9 cellular contexts compared by ENCODE assay signal in the genomic region with DNA sequence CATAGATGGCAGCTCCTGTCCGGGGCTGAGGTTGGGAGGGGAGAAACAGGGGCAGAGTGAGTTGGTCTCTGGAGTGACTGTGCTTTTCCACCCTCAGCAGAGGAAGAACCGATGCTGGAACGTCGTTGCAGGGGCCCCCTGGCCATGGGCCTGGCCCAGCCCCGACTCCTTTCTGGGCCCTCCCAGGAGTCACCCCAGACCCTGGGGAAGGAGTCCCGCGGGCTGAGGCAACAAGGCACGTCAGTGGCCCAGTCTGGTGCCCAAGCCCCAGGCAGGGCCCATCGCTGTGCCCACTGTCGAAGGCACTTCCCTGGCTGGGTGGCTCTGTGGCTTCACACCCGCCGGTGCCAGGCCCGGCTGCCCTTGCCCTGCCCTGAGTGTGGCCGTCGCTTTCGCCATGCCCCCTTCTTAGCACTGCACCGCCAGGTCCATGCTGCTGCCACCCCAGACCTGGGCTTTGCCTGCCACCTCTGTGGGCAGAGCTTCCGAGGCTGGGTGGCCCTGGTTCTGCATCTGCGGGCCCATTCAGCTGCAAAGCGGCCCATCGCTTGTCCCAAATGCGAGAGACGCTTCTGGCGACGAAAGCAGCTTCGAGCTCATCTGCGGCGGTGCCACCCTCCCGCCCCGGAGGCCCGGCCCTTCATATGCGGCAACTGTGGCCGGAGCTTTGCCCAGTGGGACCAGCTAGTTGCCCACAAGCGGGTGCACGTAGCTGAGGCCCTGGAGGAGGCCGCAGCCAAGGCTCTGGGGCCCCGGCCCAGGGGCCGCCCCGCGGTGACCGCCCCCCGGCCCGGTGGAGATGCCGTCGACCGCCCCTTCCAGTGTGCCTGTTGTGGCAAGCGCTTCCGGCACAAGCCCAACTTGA. TPM values are rescaled to one million over a fixed set of nuclear protein-coding genes. Genes with fewer than 3 reads are reported as not detected.
A peak's percentile ranks its signal among the peaks of the same experiment; 100 is the strongest.
DNase-seq lines count a peak whose midpoint lies in the region; ATAC-seq, FAIRE-seq and TF ChIP-seq lines count a peak whose summit lies in the region.
"Had no signal": no experiment of that assay in that cellular context is flagged by ENCODE, and none has a peak within 500 bp of the region (broad histone marks: within the 10 kb centered on the region; RNA-seq: fewer than 3 reads in every experiment).

No MANE protein-coding gene starts in this region.

- 30 to 81% (median 40%) methylated on average over 46 to 48 of the region's 48 CpGs for WGBS in small intestine, 3 donors

- H3K27me3 ChIP-seq in Loucy (ENCODE audit: insufficient read depth, low read length, poor library complexity, severe bottlenecking): peaks cover 6% of the 10 kb centered on the region
- no peaks in the 10 kb centered on the region for H3K27me3 ChIP-seq in duodenal mucosa (ENCODE audit: control insufficient read depth in 1 of 2, insufficient read depth in 2 of 2, low read length in 2 of 2)
- no peaks in the 10 kb centered on the region for H3K27me3 ChIP-seq in small intestine (ENCODE audit: control insufficient read depth in 2 of 2, insufficient read depth in 2 of 2, low read length in 2 of 2)
- H3K27me3 ChIP-seq: suprapubic skin had no signal

- 0 out of 2 replicates have a peak, but pooled peaks cover 5% of the 10 kb centered on the region for H3F3A ChIP-seq in Loucy (ENCODE audit: low read depth)

- peak overlapping the region; percentile 89 for H3K4me2 ChIP-seq in Loucy (ENCODE audit: low read depth, low read length, poor library complexity, severe bottlenecking)

- peaks cover 51% of the 10 kb centered on the region for H4K20me1 ChIP-seq in Loucy (ENCODE audit: insufficient read depth, low read length, poor library complexity, severe bottlenecking)

- no peak for ATAC-seq in GM21825 (IDR thresholded peaks at IDR 0.05; ENCODE audit: unreplicated experiment)

- H3K36me3 ChIP-seq in Loucy (ENCODE audit: insufficient read depth, low read length) (peaks cover 19% of the 10 kb centered on the region; the same call in 1 of the 2 replicates), duodenal mucosa (ENCODE audit: control insufficient read depth in 1 of 2, insufficient read depth in 2 of 2, low read length in 2 of 2) (peaks cover 10 to 27% of the 10 kb centered on the region in 2 donors), small intestine (ENCODE audit: control insufficient read depth in 2 of 2, insufficient read depth in 2 of 2, low read length in 2 of 2) (peaks cover 0 to 20% of the 10 kb centered on the region in 2 donors)

- H3K27ac ChIP-seq in duodenal mucosa (ENCODE audit: low read depth, low read length) (no peak overlapping the region), small intestine (ENCODE audit: low read depth in 1 of 2, low read length in 1 of 2) (peak overlapping the region; percentile 0 to 98)
- H3K27ac ChIP-seq: suprapubic skin had no signal

- FAIRE-seq in small intestine (lab: Jason Lieb, UNC): no peak
- FAIRE-seq: endometrium had no signal

- no peak overlapping the region for H2AFZ ChIP-seq in Loucy (ENCODE audit: low read length)

- H3K4me3 ChIP-seq in Loucy (ENCODE audit: low read length, poor library complexity, severe bottlenecking) (peak overlapping the region; percentile 99), duodenal mucosa (ENCODE audit: low read depth in 1 of 2, low read length in 2 of 2) (peak overlapping the region; percentile 83 to 89), small intestine (ENCODE audit: low read depth in 1 of 2, low read length in 2 of 2) (peak overlapping the region in 1 of 2 donors; percentile 2)
- H3K4me3 ChIP-seq: suprapubic skin had no signal

- DNase-seq in small intestine (no peak), NCI-H1930 (lab: John Stamatoyannopoulos, UW) (no peak), cerebellar nuclear complex (lab: John Stamatoyannopoulos, UW) (no peak)
- DNase-seq: activated T-cell treated with anti-CD3 and anti-CD28 coated beads, Interleukin-2, amount 50 U/mL, for 1 hour had no signal

- peaks cover 39% of the 10 kb centered on the region for H3K4me1 ChIP-seq in Loucy (ENCODE audit: insufficient read depth, low read length, poor library complexity, severe bottlenecking)
- H3K4me1 ChIP-seq in duodenal mucosa (ENCODE audit: control insufficient read depth in 1 of 2, insufficient read depth in 2 of 2, low read length in 2 of 2): peaks cover 56 to 70% of the 10 kb centered on the region in 2 donors
- peaks cover 2 to 12% of the 10 kb centered on the region in 2 donors for H3K4me1 ChIP-seq in small intestine (ENCODE audit: control insufficient read depth in 2 of 2, insufficient read depth in 1 of 2, low read depth in 1 of 2, low read length in 1 of 2)

- H3K9ac ChIP-seq in Loucy (ENCODE audit: low read depth, low read length, poor library complexity, severe bottlenecking) (peak overlapping the region; percentile 100), duodenal mucosa (ENCODE audit: low read depth in 1 of 2, low read length in 2 of 2) (peak overlapping the region; percentile 87 to 92)

- H3K79me2 ChIP-seq in Loucy (ENCODE audit: insufficient read depth, low read length): peaks cover 72% of the 10 kb centered on the region

- H3K9me2 ChIP-seq in Loucy (replicated peaks; ENCODE audit: low read depth, low read length): no peaks in the 10 kb centered on the region

- H3K9me3 ChIP-seq in Loucy (ENCODE audit: insufficient read depth, low read depth, low read length): no peaks in the 10 kb centered on the region
- no peaks in the 10 kb centered on the region for H3K9me3 ChIP-seq in duodenal mucosa (ENCODE audit: control insufficient read depth in 1 of 2, low read length in 2 of 2)
- no peaks in the 10 kb centered on the region for H3K9me3 ChIP-seq in small intestine (ENCODE audit: control insufficient read depth, low read depth)
- H3K9me3 ChIP-seq: suprapubic skin had no signal

- TF ChIP-seq CTCF in Loucy (conservative IDR thresholded peaks at IDR 0.05; ENCODE audit: low read length): no peak

RNA-seq across cellular contexts. Expression of gene REPIN1, which starts 2.7 kb away (rescaled TPM):
- polyA plus RNA-seq in small intestine: 100 to 1,000 TPM in 1 of 3 donors, 10 to 100 TPM in 2; 46.5 to 101 (median 55.5) TPM

RNA-seq across cellular contexts. Expression of gene ZNF775, which starts 7.8 kb away (rescaled TPM):
- polyA plus RNA-seq in small intestine: 1 to 10 TPM; 1.1 to 3.6 (median 1.3) TPM

RNA-seq across cellular contexts. Expression of gene RARRES2, which starts 29.9 kb away (rescaled TPM):
- 100 to 1,000 TPM in 1 of 3 donors, 10 to 100 TPM in 1, 1 to 10 TPM in 1; 9.6 to 109 (median 34.9) TPM for polyA plus RNA-seq in small intestine

RNA-seq across cellular contexts. Expression of gene ACTR3C, which starts 48.0 kb away (rescaled TPM):
- polyA plus RNA-seq in small intestine: 1 to 10 TPM; 2.4 to 9.6 (median 4.0) TPM

RNA-seq across cellular contexts. Expression of gene LRRC61, which starts 48.2 kb away (rescaled TPM):
- 10 to 100 TPM in 1 of 3 donors, 1 to 10 TPM in 2; 5.6 to 16.8 (median 7.8) TPM for polyA plus RNA-seq in small intestine
